ENCODE assay signal across 8 cellular contexts in the genomic region with DNA sequence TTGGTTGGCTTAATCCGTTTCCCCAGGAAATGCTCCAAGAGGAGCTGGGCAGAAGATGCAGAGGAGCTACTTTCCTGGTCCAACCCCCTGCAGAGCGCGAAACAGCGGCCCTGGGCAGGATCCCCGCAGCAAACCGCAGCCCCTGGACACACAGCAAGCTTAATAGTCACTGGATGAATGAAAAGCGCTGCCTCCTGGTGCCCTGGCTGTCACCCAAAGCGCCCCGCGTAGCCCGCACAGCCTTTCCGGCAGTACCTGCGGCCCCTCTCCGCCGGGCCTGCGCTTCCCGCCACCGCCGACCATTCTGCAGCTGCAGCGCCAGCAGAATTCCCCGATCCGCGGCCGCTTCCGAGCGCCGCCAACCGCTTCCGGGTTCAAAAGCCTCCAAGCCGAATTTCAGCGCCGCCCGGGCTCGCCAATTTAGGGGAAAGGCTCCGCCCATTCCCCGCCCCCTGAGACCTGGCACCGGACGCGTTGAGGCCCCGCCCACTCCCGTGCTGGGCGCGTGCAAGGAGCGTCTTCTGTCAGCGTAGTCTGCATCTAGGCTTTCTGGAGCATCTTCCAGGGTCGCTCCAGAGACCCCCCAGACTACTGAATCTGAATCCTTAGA. TPM values are rescaled to one million over a fixed set of nuclear protein-coding genes. Genes with fewer than 3 reads are reported as not detected.
A peak's percentile ranks its signal among the peaks of the same experiment; 100 is the strongest.
DNase-seq lines count a peak whose midpoint lies in the region; ATAC-seq and TF ChIP-seq lines count a peak whose summit lies in the region.

Gene HPF1, minus strand, starts transcription at position 370 of the 610 bp plus-strand sequence. Its CDS starts 67 bp downstream, at position 303.

- CTCF ChIA-PET in PC-3 (lab: Charles Lee) = no interaction called here

- peaks cover 22% of the 10 kb centered on the region for H3K36me3 Mint-ChIP-seq in activated T-cell treated with anti-CD3 and anti-CD28 coated beads, Interleukin-2, amount 50 U/mL, for 24 hours (ENCODE audit: low read depth)

- no TSS peak for BruUV-seq in PC-3 (replicated peaks; lab: Mats Ljungman, UMichigan)

- POLR2A ChIA-PET in PC-3 (lab: Charles Lee; ENCODE audit: unreplicated experiment) = interaction anchor here (0.6 kb wide), 1 partner anchor 165 kb away, joined by 3 read pairs; no protein-coding TSS in a partner anchor

- peak within 1 kb of the TSS; percentile 88 for H3K27ac Mint-ChIP-seq in activated T-cell treated with anti-CD3 and anti-CD28 coated beads, Interleukin-2, amount 50 U/mL, for 24 hours

- no peaks in the 10 kb centered on the region for H3K36me3 ChIP-seq in PC-3 (ENCODE audit: low read depth, low read length)
- H3K36me3 ChIP-seq in mucosa of rectum (ENCODE audit: control insufficient read depth in 2 of 2, insufficient read depth in 2 of 2, low read length in 2 of 2) = peaks cover under 1 to 2% of the 10 kb centered on the region in 2 donors

- H3K4me1 Mint-ChIP-seq in activated T-cell treated with anti-CD3 and anti-CD28 coated beads, Interleukin-2, amount 50 U/mL, for 24 hours (ENCODE audit: low read depth) = peaks cover 27% of the 10 kb centered on the region

- peak; percentile 95 for ATAC-seq in GM21576 (IDR thresholded peaks at IDR 0.05; ENCODE audit: unreplicated experiment)
- peak; percentile 93 for ATAC-seq in PC-3

- H3K9me2 ChIP-seq in PC-3 (replicated peaks; ENCODE audit: low read length) = no peaks in the 10 kb centered on the region

- H3K4me1 ChIP-seq in PC-3 (ENCODE audit: insufficient read depth, low read length) (peaks cover 9% of the 10 kb centered on the region; the same call in 1 of the 2 replicates), mucosa of rectum (ENCODE audit: control insufficient read depth in 2 of 2, insufficient read depth in 2 of 2, low read length in 2 of 2) (peaks cover 9 to 10% of the 10 kb centered on the region in 2 donors)

- H2AFZ ChIP-seq in PC-3 (ENCODE audit: low read length) = peak within 1 kb of the TSS; percentile 95

- peaks cover under 1% of the 10 kb centered on the region for H3K27me3 Mint-ChIP-seq in activated T-cell treated with anti-CD3 and anti-CD28 coated beads, Interleukin-2, amount 50 U/mL, for 24 hours

- no peak for TF ChIP-seq RAD21 in Ishikawa (IDR thresholded peaks at IDR 0.05; ENCODE audit: low read depth)

- no peaks in the 10 kb centered on the region for H3F3A ChIP-seq in PC-3 (ENCODE audit: low read length, unreplicated experiment)

- H3K27me3 ChIP-seq in PC-3 (ENCODE audit: low read length) = no peaks in the 10 kb centered on the region
- no peaks in the 10 kb centered on the region for H3K27me3 ChIP-seq in mucosa of rectum (ENCODE audit: control insufficient read depth in 2 of 2, insufficient read depth in 2 of 2, low read length in 2 of 2)

- H3K9ac ChIP-seq in PC-3 (ENCODE audit: low read length) (peak within 1 kb of the TSS; percentile 83), mucosa of rectum (ENCODE audit: low read depth in 1 of 2, low read length in 2 of 2) (peak within 1 kb of the TSS; percentile 75 to 79)

- H3K79me2 ChIP-seq in PC-3 (ENCODE audit: low read length) = peaks cover 22% of the 10 kb centered on the region

- DNase-seq in DMS153 (lab: John Stamatoyannopoulos, UW) = peak; percentile 91
- peak; percentile 87 for DNase-seq in PC-3
- DNase-seq in activated T-cell treated with anti-CD3 and anti-CD28 coated beads, Interleukin-2, amount 50 U/mL, for 24 hours = peak; percentile 97
- DNase-seq in epithelial cell of proximal tubule (ENCODE audit: low read depth) = no peak
- peak; percentile 85 to 91 for DNase-seq in stimulated activated CD8-positive, alpha-beta memory T cell treated with anti-CD3 and anti-CD28 coated beads, Interleukin-7, amount 100 ng/mL, for 1 hour (ENCODE audit: low read depth in 2 of 2)

- H3K4me3 Mint-ChIP-seq in activated T-cell treated with anti-CD3 and anti-CD28 coated beads, Interleukin-2, amount 50 U/mL, for 24 hours = peak within 1 kb of the TSS; percentile 89

- peak within 1 kb of the TSS; percentile 92 for H3K4me2 ChIP-seq in PC-3 (ENCODE audit: low read length)

- intact Hi-C loops in PC-3 (cut with micrococcal nuclease) = loop anchor here (1.0 kb wide), 1 partner anchor 144 kb away; no protein-coding TSS in a partner anchor

- H3K9me3 Mint-ChIP-seq in activated T-cell treated with anti-CD3 and anti-CD28 coated beads, Interleukin-2, amount 50 U/mL, for 24 hours = no peaks in the 10 kb centered on the region

- no peak; the same call in 1 of the 2 replicates for TF ChIP-seq EP300 in Ishikawa (IDR thresholded peaks at IDR 0.05; ENCODE audit: borderline replicate concordance)

- no peaks in the 10 kb centered on the region for H3K9me3 ChIP-seq in PC-3 (ENCODE audit: low read length)
- no peaks in the 10 kb centered on the region for H3K9me3 ChIP-seq in mucosa of rectum (ENCODE audit: control insufficient read depth in 2 of 2, low read length in 2 of 2)

- TF ChIP-seq CTCF in PC-3 (conservative IDR thresholded peaks at IDR 0.05; ENCODE audit: low read depth, low read length) = no peak
- no peak for TF ChIP-seq CTCF in epithelial cell of proximal tubule (conservative IDR thresholded peaks at IDR 0.05; ENCODE audit: low read depth, low read length)

- no peaks in the 10 kb centered on the region for H4K20me1 ChIP-seq in PC-3 (ENCODE audit: low read length)

- H3K4me3 ChIP-seq in PC-3 (ENCODE audit: low read length) = peak within 1 kb of the TSS; percentile 97
- H3K4me3 ChIP-seq in epithelial cell of proximal tubule (ENCODE audit: low read depth, low read length) = peak within 1 kb of the TSS; percentile 92
- peak within 1 kb of the TSS; percentile 92 to 96 for H3K4me3 ChIP-seq in mucosa of rectum (ENCODE audit: low read length in 2 of 2)

- H3K27ac ChIP-seq in PC-3 (ENCODE audit: low read length) = peak within 1 kb of the TSS; percentile 4; the same call in 1 of the 2 replicates
- H3K27ac ChIP-seq in mucosa of rectum (ENCODE audit: low read depth in 2 of 2, low read length in 2 of 2) = peak within 1 kb of the TSS; percentile 24 to 58

TF ChIP-seq in Ishikawa, 13 proteins besides CTCF, POLR2A, EP300 and RAD21:
- TF ChIP-seq YY1 (IDR thresholded peaks at IDR 0.05; ENCODE audit: low read depth) = peak; percentile 78
- TF ChIP-seq, protein P1, sequence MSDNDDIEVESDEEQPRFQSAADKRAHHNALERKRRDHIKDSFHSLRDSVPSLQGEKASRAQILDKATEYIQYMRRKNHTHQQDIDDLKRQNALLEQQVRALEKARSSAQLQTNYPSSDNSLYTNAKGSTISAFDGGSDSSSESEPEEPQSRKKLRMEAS (IDR thresholded peaks at IDR 0.05) = peak; percentile 73
- TF ChIP-seq TAF1 (IDR thresholded peaks at IDR 0.05; ENCODE audit: low read depth) = peak; percentile 87
- TF ChIP-seq NFIC (IDR thresholded peaks at IDR 0.05) = peak; percentile 75
- no peak for TF ChIP-seq EGR1 (IDR thresholded peaks at IDR 0.05)
- TF ChIP-seq, protein P2, sequence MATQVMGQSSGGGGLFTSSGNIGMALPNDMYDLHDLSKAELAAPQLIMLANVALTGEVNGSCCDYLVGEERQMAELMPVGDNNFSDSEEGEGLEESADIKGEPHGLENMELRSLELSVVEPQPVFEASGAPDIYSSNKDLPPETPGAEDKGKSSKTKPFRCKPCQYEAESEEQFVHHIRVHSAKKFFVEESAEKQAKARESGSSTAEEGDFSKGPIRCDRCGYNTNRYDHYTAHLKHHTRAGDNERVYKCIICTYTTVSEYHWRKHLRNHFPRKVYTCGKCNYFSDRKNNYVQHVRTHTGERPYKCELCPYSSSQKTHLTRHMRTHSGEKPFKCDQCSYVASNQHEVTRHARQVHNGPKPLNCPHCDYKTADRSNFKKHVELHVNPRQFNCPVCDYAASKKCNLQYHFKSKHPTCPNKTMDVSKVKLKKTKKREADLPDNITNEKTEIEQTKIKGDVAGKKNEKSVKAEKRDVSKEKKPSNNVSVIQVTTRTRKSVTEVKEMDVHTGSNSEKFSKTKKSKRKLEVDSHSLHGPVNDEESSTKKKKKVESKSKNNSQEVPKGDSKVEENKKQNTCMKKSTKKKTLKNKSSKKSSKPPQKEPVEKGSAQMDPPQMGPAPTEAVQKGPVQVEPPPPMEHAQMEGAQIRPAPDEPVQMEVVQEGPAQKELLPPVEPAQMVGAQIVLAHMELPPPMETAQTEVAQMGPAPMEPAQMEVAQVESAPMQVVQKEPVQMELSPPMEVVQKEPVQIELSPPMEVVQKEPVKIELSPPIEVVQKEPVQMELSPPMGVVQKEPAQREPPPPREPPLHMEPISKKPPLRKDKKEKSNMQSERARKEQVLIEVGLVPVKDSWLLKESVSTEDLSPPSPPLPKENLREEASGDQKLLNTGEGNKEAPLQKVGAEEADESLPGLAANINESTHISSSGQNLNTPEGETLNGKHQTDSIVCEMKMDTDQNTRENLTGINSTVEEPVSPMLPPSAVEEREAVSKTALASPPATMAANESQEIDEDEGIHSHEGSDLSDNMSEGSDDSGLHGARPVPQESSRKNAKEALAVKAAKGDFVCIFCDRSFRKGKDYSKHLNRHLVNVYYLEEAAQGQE (IDR thresholded peaks at IDR 0.05; ENCODE audit: low read depth) = no peak
- peak; percentile 50; the same call in 1 of the 2 replicates for TF ChIP-seq TEAD4 (IDR thresholded peaks at IDR 0.05)
- TF ChIP-seq FOXM1 (IDR thresholded peaks at IDR 0.05; ENCODE audit: borderline replicate concordance, low read depth) = no peak
- TF ChIP-seq TCF12 (IDR thresholded peaks at IDR 0.05; ENCODE audit: low read depth) = peak; percentile 45; the same call in 1 of the 2 replicates
- TF ChIP-seq ZBTB7A (IDR thresholded peaks at IDR 0.05; ENCODE audit: low read depth) = no peak

RNA-seq across cellular contexts. Expression of gene HPF1, which starts in this region (rescaled TPM):
- total RNA-seq in PC-3 (2014; rRNA removed) (10.6 and 13.9 TPM in 2 replicates), epithelial cell of proximal tubule (37.2 and 58.2 TPM in 2 replicates)
